20 cellular contexts compared by ENCODE assay signal in genomic region chr1:237748192-237748591, GRCh38.
DNase-seq lines count a peak whose midpoint lies in the region; ATAC-seq and TF ChIP-seq lines count a peak whose summit lies in the region.
"Had no signal": no experiment of that assay in that cellular context is flagged by ENCODE, and none has a peak within 500 bp of the region (broad histone marks: within the 10 kb centered on the region; RNA-seq: fewer than 3 reads in every experiment).

No MANE protein-coding gene starts in this region.

- H3K36me3 ChIP-seq in BE2C (no peaks in the 10 kb centered on the region), iPS-20b (ENCODE audit: insufficient read depth, low read depth, low read length) (no peaks in the 10 kb centered on the region)
- H3K36me3 ChIP-seq: adrenal gland, thoracic aorta had no signal

- H3K27ac ChIP-seq in C4-2B (no peak overlapping the region), iPS-20b (ENCODE audit: low read length) (peak overlapping the region; percentile 38), substantia nigra (ENCODE audit: low read depth, low read length, poor library complexity, severe bottlenecking) (no peak overlapping the region)
- H3K27ac ChIP-seq: adrenal gland, body of pancreas, psoas muscle, thoracic aorta had no signal

- no peaks in the 10 kb centered on the region for H3K9me3 Mint-ChIP-seq in WTC11
- H3K9me3 Mint-ChIP-seq: activated naive CD4-positive, alpha-beta T cell treated with anti-CD3 and anti-CD28 coated beads for 36 hours; CD4-positive, alpha-beta T cell had no signal

- H3K27me3 Mint-ChIP-seq in WTC11 (ENCODE audit: low read depth), result no peaks in the 10 kb centered on the region
- H3K27me3 Mint-ChIP-seq: activated B cell treated with CpG ODN at 0.5 μM for 24 hours; CD4-positive, alpha-beta T cell had no signal

- POLR2A ChIA-PET in WTC11 (lab: Charles Lee), result no interaction called here

- TF ChIP-seq CTCF in BE2C (IDR thresholded peaks at IDR 0.05; ENCODE audit: low read depth, low read length) (no peak; the same call in 1 of the 2 replicates), C4-2B (conservative IDR thresholded peaks at IDR 0.05) (peak; percentile 19), WTC11 (IDR thresholded peaks at IDR 0.05) (no peak)

- H3K4me3 ChIP-seq in BE2C (ENCODE audit: low read depth, low read length) (no peak overlapping the region), iPS-20b (ENCODE audit: low read length) (no peak overlapping the region)
- H3K4me3 ChIP-seq: adrenal gland, body of pancreas, K562, psoas muscle, thoracic aorta had no signal

- CTCF ChIA-PET in WTC11 (lab: Charles Lee), result no interaction called here

- ATAC-seq in WTC11, result peak; percentile 32
- ATAC-seq in HG02759 (IDR thresholded peaks at IDR 0.05; ENCODE audit: unreplicated experiment), result no peak
- ATAC-seq: body of pancreas, K562, psoas muscle had no signal

- no peaks in the 10 kb centered on the region for H3K36me3 Mint-ChIP-seq in WTC11

- H3K9me3 ChIP-seq in BE2C, result no peaks in the 10 kb centered on the region
- H3K9me3 ChIP-seq in iPS-20b (ENCODE audit: insufficient read depth, low read depth, low read length), result no peaks in the 10 kb centered on the region
- H3K9me3 ChIP-seq: adrenal gland, body of pancreas, psoas muscle, thoracic aorta had no signal

- H3K4me1 ChIP-seq in BE2C, result no peaks in the 10 kb centered on the region; the same call in 1 of the 2 replicates
- peaks cover 7% of the 10 kb centered on the region for H3K4me1 ChIP-seq in iPS-20b (ENCODE audit: insufficient read depth, low read length)
- H3K4me1 ChIP-seq: adrenal gland, psoas muscle had no signal

- H3K4me1 Mint-ChIP-seq in WTC11, result peaks cover 15% of the 10 kb centered on the region
- H3K4me1 Mint-ChIP-seq: activated B cell treated with CpG ODN at 0.5 μM for 24 hours had no signal

- H3K9ac ChIP-seq in iPS-20b (ENCODE audit: low read depth, low read length), result no peak overlapping the region

- no peak overlapping the region for H3K4me3 Mint-ChIP-seq in WTC11
- H3K4me3 Mint-ChIP-seq: activated B cell treated with CpG ODN at 0.5 μM for 24 hours; activated naive CD4-positive, alpha-beta T cell treated with anti-CD3 and anti-CD28 coated beads for 36 hours; CD4-positive, alpha-beta T cell had no signal

- H3K27me3 ChIP-seq in BE2C, result no peaks in the 10 kb centered on the region
- H3K27me3 ChIP-seq in iPS-20b (ENCODE audit: insufficient read depth, low read length), result no peaks in the 10 kb centered on the region
- H3K27me3 ChIP-seq: adrenal gland, body of pancreas had no signal

- DNase-seq in BE2C, result peak; percentile 38
- no peak for DNase-seq in WTC11 (ENCODE audit: low spot score)
- no peak for DNase-seq in NOMO-1 (lab: John Stamatoyannopoulos, UW; ENCODE audit: unreplicated experiment in 2 of 2)
- DNase-seq in substantia nigra (lab: John Stamatoyannopoulos, UW), result no peak
- DNase-seq in NK-92 treated with Interleukin-12 subunit alpha and Interleukin-12 subunit beta, amount 100 ng/mL, for 24 hours (lab: John Stamatoyannopoulos, UW), result no peak
- DNase-seq: activated B cell treated with CpG ODN at 0.5 μM for 24 hours; activated naive CD4-positive, alpha-beta T cell treated with anti-CD3 and anti-CD28 coated beads for 36 hours; adrenal gland; body of pancreas; CD4-positive, alpha-beta T cell; NCI-H1417; NCI-H2081 treated with DMSO at 0.1 percent for 48 hours; NCI-H446 treated with DMSO at 0.1 percent for 48 hours; psoas muscle; stimulated activated naive CD4-positive, alpha-beta T cell treated with Interleukin-2 at 50 U/mL for 16 hours had no signal

- peak overlapping the region; percentile 5; the same call in 1 of the 2 replicates for H3K27ac Mint-ChIP-seq in WTC11
- H3K27ac Mint-ChIP-seq: activated B cell treated with CpG ODN at 0.5 μM for 24 hours; activated naive CD4-positive, alpha-beta T cell treated with anti-CD3 and anti-CD28 coated beads for 36 hours; CD4-positive, alpha-beta T cell had no signal

TF ChIP-seq in WTC11, 78 proteins besides CTCF, POLR2A, EP300 and RAD21:
- TF ChIP-seq E2F1 (CRISPR knock-in tag; IDR thresholded peaks at IDR 0.05), result no peak
- TF ChIP-seq MXD4 (CRISPR knock-in tag; IDR thresholded peaks at IDR 0.05; ENCODE audit: borderline replicate concordance), result no peak
- no peak for TF ChIP-seq TEAD1 (CRISPR knock-in tag; IDR thresholded peaks at IDR 0.05)
- TF ChIP-seq ESRRA (CRISPR knock-in tag; IDR thresholded peaks at IDR 0.05; ENCODE audit: borderline replicate concordance), result no peak
- TF ChIP-seq AFF4 (CRISPR knock-in tag; IDR thresholded peaks at IDR 0.05; ENCODE audit: borderline replicate concordance), result no peak
- no peak for TF ChIP-seq EMX1 (CRISPR knock-in tag; IDR thresholded peaks at IDR 0.05)
- no peak for TF ChIP-seq FOXP4 (CRISPR knock-in tag; IDR thresholded peaks at IDR 0.05)
- TF ChIP-seq JAZF1 (CRISPR knock-in tag; IDR thresholded peaks at IDR 0.05), result no peak
- no peak for TF ChIP-seq RELA (CRISPR knock-in tag; IDR thresholded peaks at IDR 0.05; ENCODE audit: borderline replicate concordance)
- no peak for TF ChIP-seq IRF1 (CRISPR knock-in tag; IDR thresholded peaks at IDR 0.05)
